Comparison of ENCODE assay signal across 16 cellular contexts in genomic region chr1:205772607-205773032, GRCh38. TPM values are rescaled to one million over a fixed set of nuclear protein-coding genes. Genes with fewer than 3 reads are reported as not detected.
DNase-seq lines count a peak whose midpoint lies in the region; ATAC-seq and TF ChIP-seq lines count a peak whose summit lies in the region.
"Had no signal": no experiment of that assay in that cellular context is flagged by ENCODE, and none has a peak within 500 bp of the region (broad histone marks: within the 10 kb centered on the region; RNA-seq: fewer than 3 reads in every experiment).

No MANE protein-coding gene starts in this region.

- H3K36me3 ChIP-seq in GM06990 (ENCODE audit: control insufficient read depth, insufficient read depth, low read length) (no peaks in the 10 kb centered on the region; the same call in 1 of the 2 replicates), PC-3 (ENCODE audit: low read depth, low read length) (no peaks in the 10 kb centered on the region)

- POLR2A ChIA-PET in activated CD4-positive, alpha-beta memory T cell treated with anti-CD3 and anti-CD28 coated beads, Interleukin-2, amount 10 ng/mL, durations not matched to agents 7 days and 5 days (lab: Charles Lee): interaction anchor here (0.7 to 6.0 kb wide), 2 partner anchors 10 to 23 kb away, joined by 3 to 99 read pairs; partner anchors contain the start of gene NUCKS1
- POLR2A ChIA-PET in naive thymus-derived CD8-positive, alpha-beta T cell (lab: Charles Lee): interaction anchor here (0.7 to 2.2 kb wide), 5 partner anchors 9 to 149 kb away, joined by 3 to 21 read pairs (median 5); partner anchors contain the start of genes NUCKS1 and SLC41A1
- POLR2A ChIA-PET in PC-3 (lab: Charles Lee; ENCODE audit: unreplicated experiment): no interaction called here

- no peak for TF ChIP-seq CTCF in GM06990 (IDR thresholded peaks at IDR 0.05; ENCODE audit: insufficient read depth, low read length, poor library complexity, severe bottlenecking)
- TF ChIP-seq CTCF in PC-3 (conservative IDR thresholded peaks at IDR 0.05; ENCODE audit: low read depth, low read length): no peak

- intact Hi-C loops in PC-3 (cut with micrococcal nuclease): no loop called here

- H3K27ac Mint-ChIP-seq in activated CD4-positive, alpha-beta memory T cell treated with anti-CD3 and anti-CD28 coated beads, Interleukin-2, amount 10 ng/mL, durations not matched to agents 7 days and 5 days: peak overlapping the region; percentile 62
- peak overlapping the region; percentile 97 to 98 (median 98) for H3K27ac Mint-ChIP-seq in naive thymus-derived CD8-positive, alpha-beta T cell
- H3K27ac Mint-ChIP-seq: progenitor cell of endocrine pancreas had no signal

- H2AFZ ChIP-seq in PC-3 (ENCODE audit: low read length): no peak overlapping the region

- peaks cover 62% of the 10 kb centered on the region for H3K36me3 Mint-ChIP-seq in activated CD4-positive, alpha-beta memory T cell treated with anti-CD3 and anti-CD28 coated beads, Interleukin-2, amount 10 ng/mL, durations not matched to agents 7 days and 5 days (ENCODE audit: low read depth)
- H3K36me3 Mint-ChIP-seq in naive thymus-derived CD8-positive, alpha-beta T cell: peaks cover 0 to 33% (median 20%) of the 10 kb centered on the region in 3 donors

- H3K9ac ChIP-seq in PC-3 (ENCODE audit: low read length): no peak overlapping the region
- H3K9ac ChIP-seq: BLaER1 had no signal

- no peaks in the 10 kb centered on the region for H3K79me2 ChIP-seq in PC-3 (ENCODE audit: low read length)

- H3K4me3 Mint-ChIP-seq in activated CD4-positive, alpha-beta memory T cell treated with anti-CD3 and anti-CD28 coated beads, Interleukin-2, amount 10 ng/mL, durations not matched to agents 7 days and 5 days: peak overlapping the region; percentile 31
- H3K4me3 Mint-ChIP-seq in naive thymus-derived CD8-positive, alpha-beta T cell: peak overlapping the region in 9 of 10 donors; percentile 9 to 99 (median 92)

- H4K20me1 ChIP-seq in PC-3 (ENCODE audit: low read length): no peaks in the 10 kb centered on the region
- H4K20me1 ChIP-seq: BLaER1 had no signal

- H3K4me2 ChIP-seq in PC-3 (ENCODE audit: low read length): no peak overlapping the region
- H3K4me2 ChIP-seq: BLaER1 had no signal

- H3K4me1 ChIP-seq in PC-3 (ENCODE audit: insufficient read depth, low read length): peaks cover 9% of the 10 kb centered on the region

- DNase-seq in GM06990 (ENCODE audit: extremely low read depth, insufficient read length) (peak; percentile 31), PC-3 (no peak), pons (ENCODE audit: low spot score) (no peak)
- DNase-seq in activated CD4-positive, alpha-beta memory T cell treated with anti-CD3 and anti-CD28 coated beads, Interleukin-2, amount 10 ng/mL, durations not matched to agents 7 days and 5 days: no peak
- no peak for DNase-seq in naive thymus-derived CD8-positive, alpha-beta T cell
- no peak for DNase-seq in stimulated activated CD4-positive, alpha-beta T cell treated with anti-CD3 and anti-CD28 coated beads, Interleukin-15, amount 100 ng/mL, for 24 hours
- DNase-seq: activated CD8-positive, alpha-beta memory T cell treated with anti-CD3 and anti-CD28 coated beads, Interleukin-2, amount 50 U/mL, for 48 hours; DMS79 treated with DMSO at 0.1 percent for 48 hours; KG1; NCI-H1436 treated with DMSO at 0.1 percent for 48 hours; NCI-H226; stimulated activated CD4-positive, alpha-beta T cell treated with anti-CD3 and anti-CD28 coated beads, Interleukin-12 subunit alpha, Interleukin-12 subunit beta, amount 100 ng/mL, for 4 hours had no signal

- no peaks in the 10 kb centered on the region for H3K27me3 Mint-ChIP-seq in activated CD4-positive, alpha-beta memory T cell treated with anti-CD3 and anti-CD28 coated beads, Interleukin-2, amount 10 ng/mL, durations not matched to agents 7 days and 5 days
- H3K27me3 Mint-ChIP-seq in naive thymus-derived CD8-positive, alpha-beta T cell: no peaks in the 10 kb centered on the region

- H3K9me3 Mint-ChIP-seq in activated CD4-positive, alpha-beta memory T cell treated with anti-CD3 and anti-CD28 coated beads, Interleukin-2, amount 10 ng/mL, durations not matched to agents 7 days and 5 days: no peaks in the 10 kb centered on the region
- H3K9me3 Mint-ChIP-seq in naive thymus-derived CD8-positive, alpha-beta T cell: no peaks in the 10 kb centered on the region

- H3K27ac ChIP-seq in PC-3 (ENCODE audit: low read length): no peak overlapping the region
- H3K27ac ChIP-seq: BLaER1 had no signal

- ATAC-seq in GM18907 (IDR thresholded peaks at IDR 0.05; ENCODE audit: unreplicated experiment) (peak; percentile 38), PC-3 (no peak)
- ATAC-seq in naive thymus-derived CD8-positive, alpha-beta T cell: no peak
- ATAC-seq: esophagus mucosa had no signal

- no TSS peak for BruUV-seq in PC-3 (replicated peaks; lab: Mats Ljungman, UMichigan)

- no peaks in the 10 kb centered on the region for H3K27me3 ChIP-seq in GM06990 (replicated peaks; ENCODE audit: control insufficient read depth, insufficient read depth, low read length)
- no peaks in the 10 kb centered on the region for H3K27me3 ChIP-seq in PC-3 (ENCODE audit: low read length)

- no peaks in the 10 kb centered on the region for H3K9me2 ChIP-seq in PC-3 (replicated peaks; ENCODE audit: low read length)

- no peaks in the 10 kb centered on the region for H3K9me3 ChIP-seq in PC-3 (ENCODE audit: low read length)

- peaks cover 58% of the 10 kb centered on the region for H3K4me1 Mint-ChIP-seq in activated CD4-positive, alpha-beta memory T cell treated with anti-CD3 and anti-CD28 coated beads, Interleukin-2, amount 10 ng/mL, durations not matched to agents 7 days and 5 days
- peaks cover 28 to 62% (median 60%) of the 10 kb centered on the region in 4 donors for H3K4me1 Mint-ChIP-seq in naive thymus-derived CD8-positive, alpha-beta T cell

- CTCF ChIA-PET in activated CD4-positive, alpha-beta memory T cell treated with anti-CD3 and anti-CD28 coated beads, Interleukin-2, amount 10 ng/mL, durations not matched to agents 7 days and 5 days (lab: Charles Lee): interaction anchor here (0.6 to 3.6 kb wide), 6 partner anchors 10 to 115 kb away, joined by 3 to 15 read pairs (median 4); no protein-coding TSS in a partner anchor
- CTCF ChIA-PET in PC-3 (lab: Charles Lee): no interaction called here

- H3K4me3 ChIP-seq in GM06990 (replicated peaks; ENCODE audit: low read depth, low read length): peak overlapping the region; percentile 37; the same call in 1 of the 2 replicates
- no peak overlapping the region for H3K4me3 ChIP-seq in PC-3 (ENCODE audit: low read length)
- H3K4me3 ChIP-seq: BLaER1 had no signal

- no peaks in the 10 kb centered on the region for H3F3A ChIP-seq in PC-3 (ENCODE audit: low read length, unreplicated experiment)

RNA-seq across cellular contexts. Expression of gene RAB29, which starts 2.7 kb away (rescaled TPM):
- total RNA-seq in activated CD4-positive, alpha-beta memory T cell treated with anti-CD3 and anti-CD28 coated beads, Interleukin-2, amount 10 ng/mL, durations not matched to agents 7 days and 5 days: 10 to 100 TPM; 67.6 to 72.3 TPM
- total RNA-seq in naive thymus-derived CD8-positive, alpha-beta T cell: 10 to 100 TPM; 50.2 to 50.3 TPM
- polyA plus RNA-seq in naive thymus-derived CD8-positive, alpha-beta T cell: 100 to 1,000 TPM in 1 of 3 donors, 10 to 100 TPM in 2; 71.3 to 113 (median 84.6) TPM
- total RNA-seq in PC-3 (2014; rRNA removed): 7.4 and 7.9 TPM in 2 replicates

RNA-seq across cellular contexts. Expression of gene NUCKS1, which starts 22.6 kb away (rescaled TPM):
- total RNA-seq in activated CD4-positive, alpha-beta memory T cell treated with anti-CD3 and anti-CD28 coated beads, Interleukin-2, amount 10 ng/mL, durations not matched to agents 7 days and 5 days: 100 to 1,000 TPM; 163 to 185 TPM
- 100 to 1,000 TPM; 110 to 115 TPM for total RNA-seq in naive thymus-derived CD8-positive, alpha-beta T cell
- 10 to 100 TPM; 17.3 to 26.1 (median 18.6) TPM for polyA plus RNA-seq in naive thymus-derived CD8-positive, alpha-beta T cell
- total RNA-seq in PC-3 (2014; rRNA removed): 101 and 122 TPM in 2 replicates

RNA-seq across cellular contexts. Expression of gene SLC41A1, which starts 40.4 kb away (rescaled TPM):
- 10 to 100 TPM; 15.1 to 17.8 TPM for total RNA-seq in activated CD4-positive, alpha-beta memory T cell treated with anti-CD3 and anti-CD28 coated beads, Interleukin-2, amount 10 ng/mL, durations not matched to agents 7 days and 5 days
- total RNA-seq in naive thymus-derived CD8-positive, alpha-beta T cell: 10 to 100 TPM; 29.0 to 31.0 TPM
- 10 to 100 TPM in 2 of 3 donors, 1 to 10 TPM in 1; 9.0 to 19.3 (median 13.1) TPM for polyA plus RNA-seq in naive thymus-derived CD8-positive, alpha-beta T cell
- 17.2 and 22.8 TPM in 2 replicates for total RNA-seq in PC-3 (2014; rRNA removed)
